ENCODE assay signal across 9 cellular contexts in genomic region chr22:35835998-35836691, GRCh38.
DNase-seq lines count a peak whose midpoint lies in the region; ATAC-seq and TF ChIP-seq lines count a peak whose summit lies in the region.
"Had no signal": no experiment of that assay in that cellular context is flagged by ENCODE, and none has a peak within 500 bp of the region (broad histone marks: within the 10 kb centered on the region; RNA-seq: fewer than 3 reads in every experiment).

No MANE protein-coding gene starts in this region.

- H2BK5ac ChIP-seq in mesendoderm (ENCODE audit: low read length) = peak overlapping the region; percentile 94

- intact Hi-C loops in A673 (cut with micrococcal nuclease; ENCODE audit: unreplicated experiment) = loop anchor here (5.0 kb wide), 2 partner anchors 59 to 209 kb away; no protein-coding TSS in a partner anchor
- intact Hi-C loops in PC-3 (cut with micrococcal nuclease) = loop anchor here (1.0 to 5.0 kb wide), 3 partner anchors 59 to 206 kb away; no protein-coding TSS in a partner anchor

- no peaks in the 10 kb centered on the region for H3K9me3 ChIP-seq in A673 (ENCODE audit: low read depth, low read length, poor library complexity, severe bottlenecking)
- no peaks in the 10 kb centered on the region for H3K9me3 ChIP-seq in PC-3 (ENCODE audit: low read length)
- H3K9me3 ChIP-seq in endodermal cell (ENCODE audit: control insufficient read depth, low read length) = no peaks in the 10 kb centered on the region

- peaks cover 3% of the 10 kb centered on the region for H3K36me3 Mint-ChIP-seq in endodermal cell (ENCODE audit: low read depth)
- H3K36me3 Mint-ChIP-seq in activated naive CD4-positive, alpha-beta T cell treated with anti-CD3 and anti-CD28 coated beads, Interleukin-2, amount 50 U/mL, for 72 hours = no peaks in the 10 kb centered on the region

- no peak overlapping the region for H3K23ac ChIP-seq in mesendoderm (ENCODE audit: low read length)

- no peaks in the 10 kb centered on the region for H3F3A ChIP-seq in PC-3 (ENCODE audit: low read length, unreplicated experiment)

- peak overlapping the region; percentile 17 for H3K4ac ChIP-seq in mesendoderm (ENCODE audit: low read depth, low read length)

- peaks cover 50% of the 10 kb centered on the region for H3K4me1 Mint-ChIP-seq in endodermal cell

- POLR2A ChIA-PET in A673 (lab: Charles Lee; ENCODE audit: low non-redundant PET) (no interaction called here), PC-3 (lab: Charles Lee; ENCODE audit: unreplicated experiment) (interaction anchor here (0.5 to 1.2 kb wide), 3 partner anchors 52 to 89 kb away, joined by 3 to 8 read pairs (median 4); no protein-coding TSS in a partner anchor)

- ATAC-seq in PC-3 (peak; percentile 64), HG03175 (IDR thresholded peaks at IDR 0.05; ENCODE audit: unreplicated experiment) (no peak), GM21717 (IDR thresholded peaks at IDR 0.05; ENCODE audit: unreplicated experiment) (no peak)
- ATAC-seq in activated naive CD4-positive, alpha-beta T cell treated with anti-CD3 and anti-CD28 coated beads, Interleukin-2, amount 50 U/mL, for 72 hours = no peak
- ATAC-seq: GM12878 had no signal

- H2AK5ac ChIP-seq in mesendoderm (ENCODE audit: low read length) = peak overlapping the region; percentile 75

- peak overlapping the region; percentile 80 for H3K27ac ChIP-seq in A673 (ENCODE audit: low read depth, low read length, poor library complexity, severe bottlenecking)
- peak overlapping the region; percentile 98 for H3K27ac ChIP-seq in PC-3 (ENCODE audit: low read length)
- H3K27ac ChIP-seq in endodermal cell (ENCODE audit: low read depth, low read length) = peak overlapping the region; percentile 78
- H3K27ac ChIP-seq in mesendoderm (ENCODE audit: low read depth, low read length) = peak overlapping the region; percentile 71

- H3K27me3 Mint-ChIP-seq in endodermal cell (ENCODE audit: insufficient read depth) = no peaks in the 10 kb centered on the region

- DNase-seq in A673 (ENCODE audit: low spot score) (peak; percentile 71), HK-2 (ENCODE audit: unreplicated experiment) (peak; percentile 37), PC-3 (peak; percentile 80), endodermal cell (peak; percentile 79), mesendoderm (peak; percentile 96)
- DNase-seq in activated naive CD4-positive, alpha-beta T cell treated with anti-CD3 and anti-CD28 coated beads, Interleukin-2, amount 50 U/mL, for 72 hours (ENCODE audit: low spot score in 2 of 2) = no peak

- H3K4me2 ChIP-seq in PC-3 (ENCODE audit: low read length) = peak overlapping the region; percentile 99
- peak overlapping the region; percentile 57 for H3K4me2 ChIP-seq in mesendoderm (ENCODE audit: low read length)

- peak overlapping the region; percentile 85 for H3K9ac ChIP-seq in PC-3 (ENCODE audit: low read length)
- H3K9ac ChIP-seq in endodermal cell (ENCODE audit: extremely low read depth, low read length, poor library complexity, severe bottlenecking) = peak overlapping the region; percentile 78
- H3K9ac ChIP-seq in mesendoderm (ENCODE audit: low read length) = peak overlapping the region; percentile 70

- WGBS in endodermal cell (ENCODE audit: insufficient coverage in 1 of 2, insufficient read length in 1 of 2), 2 experiments = 4 to 8% methylated on average over 4 to 6 of the region's 6 CpGs
- WGBS in mesendoderm (ENCODE audit: extremely low coverage, insufficient coverage, low lambda C conversion rate) = no CpG with 5 or more reads among the region's 6 CpGs

- H3K18ac ChIP-seq in mesendoderm (ENCODE audit: low read length) = peak overlapping the region; percentile 54

- no peaks in the 10 kb centered on the region for H3K9me2 ChIP-seq in PC-3 (replicated peaks; ENCODE audit: low read length)

- peaks cover 12% of the 10 kb centered on the region for H3K79me1 ChIP-seq in mesendoderm (ENCODE audit: low read length)

- H3K56ac ChIP-seq in mesendoderm (ENCODE audit: low read length) = peak overlapping the region; percentile 94

- no peaks in the 10 kb centered on the region for H4K20me1 ChIP-seq in PC-3 (ENCODE audit: low read length)

- H2BK15ac ChIP-seq in mesendoderm (replicated peaks; ENCODE audit: low read depth) = no peak overlapping the region

- peaks cover 92% of the 10 kb centered on the region for H3K79me2 ChIP-seq in PC-3 (ENCODE audit: low read length)
- peaks cover 30% of the 10 kb centered on the region for H3K79me2 ChIP-seq in mesendoderm (ENCODE audit: control insufficient read depth, insufficient read depth, low read length)

- no peak overlapping the region for H4K8ac ChIP-seq in mesendoderm (ENCODE audit: low read depth, low read length)

- BruUV-seq in A673 (replicated peaks; lab: Mats Ljungman, UMichigan) (TSS peak; percentile 80), PC-3 (replicated peaks; lab: Mats Ljungman, UMichigan) (TSS peak; percentile 41)

- H3K4me1 ChIP-seq in A673 (ENCODE audit: insufficient read depth, low read length, poor library complexity, severe bottlenecking) (peaks cover 43% of the 10 kb centered on the region), PC-3 (ENCODE audit: insufficient read depth, low read length) (peaks cover 44% of the 10 kb centered on the region), endodermal cell (ENCODE audit: control insufficient read depth, insufficient read depth, low read length) (peaks cover 9% of the 10 kb centered on the region), mesendoderm (ENCODE audit: control insufficient read depth, low read depth, low read length) (peaks cover 15% of the 10 kb centered on the region)

- no peaks in the 10 kb centered on the region for H3K9me3 Mint-ChIP-seq in endodermal cell
- H3K9me3 Mint-ChIP-seq in activated naive CD4-positive, alpha-beta T cell treated with anti-CD3 and anti-CD28 coated beads, Interleukin-2, amount 50 U/mL, for 72 hours = no peaks in the 10 kb centered on the region

- TF ChIP-seq CTCF in A673 (conservative IDR thresholded peaks at IDR 0.05; ENCODE audit: low read depth, low read length) = no peak
- no peak for TF ChIP-seq CTCF in PC-3 (conservative IDR thresholded peaks at IDR 0.05; ENCODE audit: low read depth, low read length)
- no peak for TF ChIP-seq CTCF in endodermal cell (conservative IDR thresholded peaks at IDR 0.05)

- H3K4me3 ChIP-seq in A673 (ENCODE audit: low read depth, low read length, poor library complexity, severe bottlenecking) (peak overlapping the region; percentile 60), PC-3 (ENCODE audit: low read length) (peak overlapping the region; percentile 83), endodermal cell (ENCODE audit: low read length) (peak overlapping the region; percentile 88), mesendoderm (ENCODE audit: low read length) (no peak overlapping the region)
- H3K4me3 ChIP-seq: GM12878 had no signal

- H3K27me3 ChIP-seq in A673 (replicated peaks; ENCODE audit: insufficient read depth, low read depth, low read length, poor library complexity) (no peaks in the 10 kb centered on the region), PC-3 (ENCODE audit: low read length) (no peaks in the 10 kb centered on the region), endodermal cell (ENCODE audit: control insufficient read depth, insufficient read depth, low read length, poor library complexity, severe bottlenecking) (no peaks in the 10 kb centered on the region), mesendoderm (ENCODE audit: insufficient read depth, low read length, poor library complexity) (no peaks in the 10 kb centered on the region)

- H2BK120ac ChIP-seq in mesendoderm (ENCODE audit: low read depth, low read length) = peak overlapping the region; percentile 30

- no peak overlapping the region for H2AFZ ChIP-seq in PC-3 (ENCODE audit: low read length)

- CTCF ChIA-PET in A673 (lab: Charles Lee) (no interaction called here), PC-3 (lab: Charles Lee) (interaction anchor here (0.5 to 1.3 kb wide), 3 partner anchors 52 to 209 kb away, joined by 3 to 5 read pairs (median 5); no protein-coding TSS in a partner anchor)

- H4K5ac ChIP-seq in mesendoderm (ENCODE audit: low read length) = no peak overlapping the region

- H3K36me3 ChIP-seq in A673 (ENCODE audit: insufficient read depth, low read length, poor library complexity, severe bottlenecking) (no peaks in the 10 kb centered on the region), PC-3 (ENCODE audit: low read depth, low read length) (no peaks in the 10 kb centered on the region), endodermal cell (ENCODE audit: control insufficient read depth, insufficient read depth, low read length) (peaks cover 13% of the 10 kb centered on the region), mesendoderm (ENCODE audit: control insufficient read depth, insufficient read depth, low read length) (no peaks in the 10 kb centered on the region)

- peak overlapping the region; percentile 97 for H3K27ac Mint-ChIP-seq in endodermal cell
- no peak overlapping the region for H3K27ac Mint-ChIP-seq in activated naive CD4-positive, alpha-beta T cell treated with anti-CD3 and anti-CD28 coated beads, Interleukin-2, amount 50 U/mL, for 72 hours

- peak overlapping the region; percentile 67 for H3K4me3 Mint-ChIP-seq in endodermal cell

Comparison
In these comparisons a context has a peak if more than half of its experiments do, and no peak if none do; other contexts are left out.
1. DNase-seq: peak in A673 (single experiment), HK-2 (single experiment), PC-3 (single experiment), endodermal cell (single experiment) and mesendoderm (single experiment); none in activated naive CD4-positive, alpha-beta T cell treated with anti-CD3 and anti-CD28 coated beads, Interleukin-2, amount 50 U/mL, for 72 hours (0 of 2).
2. Peak in every context shown above with its lines, with median percentiles within 50 percentile points of each other: H3K27ac ChIP-seq and H3K9ac ChIP-seq.